Comparison of ENCODE assay signal across 9 cellular contexts in genomic region chr12:42756841-42757661, GRCh38.
DNase-seq lines count a peak whose midpoint lies in the region; ATAC-seq, FAIRE-seq and TF ChIP-seq lines count a peak whose summit lies in the region.
"Had no signal": no experiment of that assay in that cellular context is flagged by ENCODE, and none has a peak within 500 bp of the region (broad histone marks: within the 10 kb centered on the region; RNA-seq: fewer than 3 reads in every experiment).

No MANE protein-coding gene starts in this region.

- H3K9me3 Mint-ChIP-seq in chondrocyte (ENCODE audit: low read depth) = no peaks in the 10 kb centered on the region
- H3K9me3 Mint-ChIP-seq in neural progenitor cell = peaks cover 6% of the 10 kb centered on the region
- H3K9me3 Mint-ChIP-seq: activated naive CD8-positive, alpha-beta T cell treated with anti-CD3 and anti-CD28 coated beads, Interleukin-2, amount 50 U/mL, for 24 hours had no signal

- H3K4me3 Mint-ChIP-seq in chondrocyte (ENCODE audit: unreplicated experiment) = no peak overlapping the region
- peak overlapping the region; percentile 54 for H3K4me3 Mint-ChIP-seq in neural progenitor cell
- H3K4me3 Mint-ChIP-seq: activated naive CD8-positive, alpha-beta T cell treated with anti-CD3 and anti-CD28 coated beads, Interleukin-2, amount 50 U/mL, for 24 hours had no signal

- DNase-seq in GM18507 (ENCODE audit: extremely low spot score, insufficient read length, low read depth) (no peak), chondrocyte (ENCODE audit: low spot score) (no peak), neural progenitor cell (ENCODE audit: low spot score) (peak; percentile 76), left ventricle myocardium superior (no peak), thyroid gland (no peak), NCI-H345 (lab: John Stamatoyannopoulos, UW) (no peak), transverse colon (no peak)
- DNase-seq: activated naive CD8-positive, alpha-beta T cell treated with anti-CD3 and anti-CD28 coated beads, Interleukin-2, amount 50 U/mL, for 24 hours had no signal

- no peak overlapping the region for H2AFZ ChIP-seq in neural progenitor cell (replicated peaks)

- peaks cover 18% of the 10 kb centered on the region for H3F3A ChIP-seq in neural progenitor cell (ENCODE audit: low read depth)

- in situ Hi-C loops in transverse colon (cut with MboI; ENCODE audit: low pct_ligation_motif_present in 1 of 4, low pct_unique_long_range_greater_than_20kb in 1 of 4, low sequenced_read_pairs in 3 of 4) = no loop called here

- H3K27me3 ChIP-seq in neural progenitor cell (no peaks in the 10 kb centered on the region), thyroid gland (no peaks in the 10 kb centered on the region), transverse colon (no peaks in the 10 kb centered on the region)

- ATAC-seq in HG03565 (IDR thresholded peaks at IDR 0.05; ENCODE audit: unreplicated experiment) (peak; percentile 47), left ventricle myocardium superior (no peak)
- ATAC-seq: activated naive CD8-positive, alpha-beta T cell treated with anti-CD3 and anti-CD28 coated beads, Interleukin-2, amount 50 U/mL, for 24 hours had no signal

- H3K36me3 Mint-ChIP-seq in chondrocyte (ENCODE audit: low read depth) = no peaks in the 10 kb centered on the region
- H3K36me3 Mint-ChIP-seq in neural progenitor cell = peaks cover 2% of the 10 kb centered on the region

- H3K27me3 Mint-ChIP-seq in chondrocyte (ENCODE audit: low read depth) = no peaks in the 10 kb centered on the region
- peaks cover 4% of the 10 kb centered on the region for H3K27me3 Mint-ChIP-seq in neural progenitor cell (ENCODE audit: insufficient read depth, low read depth)

- peak overlapping the region; percentile 52 for H3K4me2 ChIP-seq in neural progenitor cell

- peaks cover 54% of the 10 kb centered on the region for H3K4me1 Mint-ChIP-seq in chondrocyte (ENCODE audit: low read depth)
- peaks cover 40% of the 10 kb centered on the region for H3K4me1 Mint-ChIP-seq in neural progenitor cell
- H3K4me1 Mint-ChIP-seq: activated naive CD8-positive, alpha-beta T cell treated with anti-CD3 and anti-CD28 coated beads, Interleukin-2, amount 50 U/mL, for 24 hours had no signal

- H3K27ac ChIP-seq in neural progenitor cell = peak overlapping the region; percentile 5
- H3K27ac ChIP-seq in thyroid gland = no peak overlapping the region
- H3K27ac ChIP-seq in transverse colon = no peak overlapping the region

- TF ChIP-seq CTCF in chondrocyte (IDR thresholded peaks at IDR 0.05) (peak; percentile 25), neural progenitor cell (IDR thresholded peaks at IDR 0.05) (no peak), thyroid gland (IDR thresholded peaks at IDR 0.05) (no peak), transverse colon (IDR thresholded peaks at IDR 0.05) (no peak)

- intact Hi-C loops in left ventricle myocardium superior (cut with micrococcal nuclease) = no loop called here
- intact Hi-C loops in thyroid gland (cut with DNase I) = no loop called here
- intact Hi-C loops in transverse colon (cut with DNase I; ENCODE audit: low total_unique reads) = no loop called here

- no peak for TF ChIP-seq EP300 in transverse colon (IDR thresholded peaks at IDR 0.05; ENCODE audit: low read depth)

- H3K9me3 ChIP-seq in neural progenitor cell (ENCODE audit: low read depth) (no peaks in the 10 kb centered on the region), thyroid gland (no peaks in the 10 kb centered on the region), transverse colon (no peaks in the 10 kb centered on the region)

- no peak overlapping the region for H3K9ac ChIP-seq in neural progenitor cell

- TF ChIP-seq POLR2A in thyroid gland (IDR thresholded peaks at IDR 0.05) (no peak), transverse colon (IDR thresholded peaks at IDR 0.05) (no peak)

- H3K79me2 ChIP-seq in neural progenitor cell (ENCODE audit: low read depth) = no peaks in the 10 kb centered on the region

- H3K27ac Mint-ChIP-seq in chondrocyte (ENCODE audit: unreplicated experiment) (peak overlapping the region; percentile 90), neural progenitor cell (peak overlapping the region; percentile 93)
- H3K27ac Mint-ChIP-seq: activated naive CD8-positive, alpha-beta T cell treated with anti-CD3 and anti-CD28 coated beads, Interleukin-2, amount 50 U/mL, for 24 hours had no signal

- H3K4me1 ChIP-seq in neural progenitor cell = peaks cover 21% of the 10 kb centered on the region
- H3K4me1 ChIP-seq in thyroid gland = peaks cover 0 to 12% of the 10 kb centered on the region in 2 donors
- peaks cover 0 to 15% (median 0%) of the 10 kb centered on the region in 4 donors for H3K4me1 ChIP-seq in transverse colon

- peak; percentile 68 for FAIRE-seq in GM18507 (lab: Jason Lieb, UNC)

- 56 to 61% methylated on average over 11 of the region's 11 CpGs for WGBS in thyroid gland, 2 donors
- WGBS in transverse colon (ENCODE audit: low coverage in 1 of 2), 2 donors = 44 to 56% methylated on average over 10 to 11 of the region's 11 CpGs

- H4K20me1 ChIP-seq in neural progenitor cell (ENCODE audit: low read depth) = no peaks in the 10 kb centered on the region

- H3K36me3 ChIP-seq in neural progenitor cell (no peaks in the 10 kb centered on the region), thyroid gland (no peaks in the 10 kb centered on the region), transverse colon (no peaks in the 10 kb centered on the region)

- H3K4me3 ChIP-seq in neural progenitor cell (peak overlapping the region; percentile 7), thyroid gland (replicated peaks in 1 of 3) (no peak overlapping the region), transverse colon (no peak overlapping the region)
